In genomic region chr11:76836613-76837291, GRCh38 we compare ENCODE assay signal across 16 cellular contexts. TPM values are rescaled to one million over a fixed set of nuclear protein-coding genes. Genes with fewer than 3 reads are reported as not detected.
DNase-seq lines count a peak whose midpoint lies in the region; ATAC-seq and TF ChIP-seq lines count a peak whose summit lies in the region.
"Had no signal": no experiment of that assay in that cellular context is flagged by ENCODE, and none has a peak within 500 bp of the region (broad histone marks: within the 10 kb centered on the region; RNA-seq: fewer than 3 reads in every experiment).

No MANE protein-coding gene starts in this region.

- H3K36me3 ChIP-seq in A673 (ENCODE audit: insufficient read depth, low read length, poor library complexity, severe bottlenecking) (no peaks in the 10 kb centered on the region), mucosa of rectum (ENCODE audit: control insufficient read depth in 2 of 2, insufficient read depth in 2 of 2, low read length in 2 of 2) (no peaks in the 10 kb centered on the region), vagina (no peaks in the 10 kb centered on the region)
- no peaks in the 10 kb centered on the region for H3K36me3 ChIP-seq in naive thymus-derived CD4-positive, alpha-beta T cell (ENCODE audit: control insufficient read depth in 2 of 3, insufficient read depth in 3 of 3, low read length in 3 of 3)
- H3K36me3 ChIP-seq: BLaER1 treated with 17β-estradiol and CSF1 and Interleukin-3, amounts not matched to agents 10 nM and 100 nM had no signal

- no peaks in the 10 kb centered on the region for H3K36me3 Mint-ChIP-seq in naive thymus-derived CD4-positive, alpha-beta T cell

- peak; percentile 6 for ATAC-seq in esophagus mucosa
- no peak for ATAC-seq in HG02588 (IDR thresholded peaks at IDR 0.05; ENCODE audit: unreplicated experiment)
- ATAC-seq in GM21526 (IDR thresholded peaks at IDR 0.05; ENCODE audit: low FRiP score, unreplicated experiment) = no peak
- ATAC-seq in naive thymus-derived CD4-positive, alpha-beta T cell = no peak
- ATAC-seq: effector memory CD8-positive, alpha-beta T cell had no signal

- H3K4me1 ChIP-seq in A673 (ENCODE audit: insufficient read depth, low read length, poor library complexity, severe bottlenecking) = peaks cover 5% of the 10 kb centered on the region
- peaks cover 15 to 41% of the 10 kb centered on the region in 2 donors for H3K4me1 ChIP-seq in mucosa of rectum (ENCODE audit: control insufficient read depth in 2 of 2, insufficient read depth in 2 of 2, low read length in 2 of 2)
- peaks cover 38% of the 10 kb centered on the region for H3K4me1 ChIP-seq in vagina
- H3K4me1 ChIP-seq in naive thymus-derived CD4-positive, alpha-beta T cell (ENCODE audit: control insufficient read depth in 2 of 2, insufficient read depth in 2 of 2, low read length in 2 of 2) = no peaks in the 10 kb centered on the region

- H3K27ac Mint-ChIP-seq in naive thymus-derived CD4-positive, alpha-beta T cell = no peak overlapping the region
- H3K27ac Mint-ChIP-seq: effector memory CD8-positive, alpha-beta T cell; T-helper 2 cell treated with Interferon-gamma antibody and Interleukin-4, amounts not matched to agents 5 μg/mL and 100 μg/mL, for 36 hours had no signal

- 0 out of 2 replicates have a peak, but pooled peaks have one; percentile 15 for TF ChIP-seq CTCF in A673 (conservative IDR thresholded peaks at IDR 0.05; ENCODE audit: low read depth, low read length)
- no peak for TF ChIP-seq CTCF in vagina (IDR thresholded peaks at IDR 0.05)

- H3K27me3 Mint-ChIP-seq in naive thymus-derived CD4-positive, alpha-beta T cell = peaks cover 4 to 29% (median 27%) of the 10 kb centered on the region in 5 donors

- DNase-seq in A673 (ENCODE audit: low spot score) = no peak
- DNase-seq in HT-29 (ENCODE audit: low spot score) = peak; percentile 20
- DNase-seq in vagina (ENCODE audit: extremely low spot score in 2 of 2) = no peak
- no peak for DNase-seq in naive thymus-derived CD4-positive, alpha-beta T cell
- DNase-seq: activated CD4-positive, alpha-beta T cell treated with anti-CD3 and anti-CD28 coated beads for 48 hours; activated naive CD4-positive, alpha-beta T cell treated with anti-CD3 and anti-CD28 coated beads, Interleukin-2, amount 50 U/mL, for 16 hours; effector memory CD8-positive, alpha-beta T cell; kidney glomerular epithelial cell; NCI-H774; stimulated activated CD4-positive, alpha-beta T cell treated with anti-CD3 and anti-CD28 coated beads, Interleukin-2, amount 100 ng/mL, for 24 hours had no signal

- H3K9me3 Mint-ChIP-seq in naive thymus-derived CD4-positive, alpha-beta T cell = no peaks in the 10 kb centered on the region
- H3K9me3 Mint-ChIP-seq: effector memory CD8-positive, alpha-beta T cell; T-helper 2 cell treated with Interferon-gamma antibody and Interleukin-4, amounts not matched to agents 5 μg/mL and 100 μg/mL, for 36 hours had no signal

- peak overlapping the region in 1 of 2 donors; percentile 22 for H3K9ac ChIP-seq in mucosa of rectum (ENCODE audit: low read depth in 1 of 2, low read length in 2 of 2)
- H3K9ac ChIP-seq: BLaER1 treated with 17β-estradiol and CSF1 and Interleukin-3, amounts not matched to agents 10 nM and 100 nM had no signal

- no peak for TF ChIP-seq POLR2A in vagina (IDR thresholded peaks at IDR 0.05)

- H3K4me1 Mint-ChIP-seq in naive thymus-derived CD4-positive, alpha-beta T cell = no peaks in the 10 kb centered on the region

- H3K27me3 ChIP-seq in A673 (replicated peaks; ENCODE audit: insufficient read depth, low read depth, low read length, poor library complexity) (peaks cover 4% of the 10 kb centered on the region), mucosa of rectum (ENCODE audit: control insufficient read depth in 2 of 2, insufficient read depth in 2 of 2, low read length in 2 of 2) (no peaks in the 10 kb centered on the region), vagina (no peaks in the 10 kb centered on the region)
- H3K27me3 ChIP-seq in naive thymus-derived CD4-positive, alpha-beta T cell (ENCODE audit: control insufficient read depth in 2 of 2, insufficient read depth in 2 of 2, low read length in 2 of 2) = no peaks in the 10 kb centered on the region
- H3K27me3 ChIP-seq: BLaER1 treated with 17β-estradiol and CSF1 and Interleukin-3, amounts not matched to agents 10 nM and 100 nM had no signal

- no peak overlapping the region for H3K27ac ChIP-seq in A673 (ENCODE audit: low read depth, low read length, poor library complexity, severe bottlenecking)
- peak overlapping the region; percentile 41 to 54 for H3K27ac ChIP-seq in mucosa of rectum (ENCODE audit: low read depth in 2 of 2, low read length in 2 of 2)
- no peak overlapping the region for H3K27ac ChIP-seq in vagina
- H3K27ac ChIP-seq in naive thymus-derived CD4-positive, alpha-beta T cell (ENCODE audit: low read depth, low read length) = no peak overlapping the region
- H3K27ac ChIP-seq: BLaER1 treated with 17β-estradiol and CSF1 and Interleukin-3, amounts not matched to agents 10 nM and 100 nM had no signal

- CTCF ChIA-PET in A673 (lab: Charles Lee) = interaction anchor here (0.6 to 1.1 kb wide), 2 partner anchors 83 to 103 kb away, joined by 3 read pairs; no protein-coding TSS in a partner anchor
- CTCF ChIA-PET in naive thymus-derived CD4-positive, alpha-beta T cell (lab: Charles Lee) = no interaction called here

- BruUV-seq in A673 (replicated peaks; lab: Mats Ljungman, UMichigan) = no TSS peak

- no peak overlapping the region for H3K4me3 Mint-ChIP-seq in naive thymus-derived CD4-positive, alpha-beta T cell
- H3K4me3 Mint-ChIP-seq: effector memory CD8-positive, alpha-beta T cell; T-helper 2 cell treated with Interferon-gamma antibody and Interleukin-4, amounts not matched to agents 5 μg/mL and 100 μg/mL, for 36 hours had no signal

- POLR2A ChIA-PET in A673 (lab: Charles Lee; ENCODE audit: low non-redundant PET) = no interaction called here
- POLR2A ChIA-PET in naive thymus-derived CD4-positive, alpha-beta T cell (lab: Charles Lee) = no interaction called here

- H3K4me3 ChIP-seq in A673 (ENCODE audit: low read depth, low read length, poor library complexity, severe bottlenecking) (no peak overlapping the region), mucosa of rectum (ENCODE audit: low read length in 2 of 2) (no peak overlapping the region), vagina (no peak overlapping the region)
- no peak overlapping the region for H3K4me3 ChIP-seq in naive thymus-derived CD4-positive, alpha-beta T cell (ENCODE audit: low read length)
- H3K4me3 ChIP-seq: BLaER1 treated with 17β-estradiol and CSF1 and Interleukin-3, amounts not matched to agents 10 nM and 100 nM had no signal

- intact Hi-C loops in A673 (cut with micrococcal nuclease; ENCODE audit: unreplicated experiment) (no loop called here), vagina (cut with DNase I) (no loop called here)
- intact Hi-C loops in naive thymus-derived CD4-positive, alpha-beta T cell (cut with micrococcal nuclease) = no loop called here

- H3K9me3 ChIP-seq in A673 (ENCODE audit: low read depth, low read length, poor library complexity, severe bottlenecking) = no peaks in the 10 kb centered on the region
- no peaks in the 10 kb centered on the region for H3K9me3 ChIP-seq in mucosa of rectum (ENCODE audit: control insufficient read depth in 2 of 2, low read length in 2 of 2)
- no peaks in the 10 kb centered on the region for H3K9me3 ChIP-seq in vagina
- H3K9me3 ChIP-seq in naive thymus-derived CD4-positive, alpha-beta T cell (ENCODE audit: control insufficient read depth in 2 of 3, low read length in 3 of 3) = no peaks in the 10 kb centered on the region
- H3K9me3 ChIP-seq: BLaER1 treated with 17β-estradiol and CSF1 and Interleukin-3, amounts not matched to agents 10 nM and 100 nM had no signal

RNA-seq across cellular contexts. Expression of gene ACER3, which starts 24.0 kb away (rescaled TPM):
- total RNA-seq in A673 (2021) = 30.2 and 31.0 TPM in 2 replicates
- 7.1 and 13.4 TPM in 2 replicates for total RNA-seq in HT-29 (2014; rRNA removed; shearing (Covaris generic))
- total RNA-seq in esophagus mucosa = 26.0 TPM
- 16.2 TPM for total RNA-seq in vagina
- total RNA-seq in naive thymus-derived CD4-positive, alpha-beta T cell = 10 to 100 TPM in 2 of 5 experiments, 1 to 10 TPM in 3; 4.7 to 15.2 (median 9.0) TPM
- 1 to 10 TPM; 6.0 to 9.7 TPM for polyA plus RNA-seq in naive thymus-derived CD4-positive, alpha-beta T cell

RNA-seq across cellular contexts. Expression of gene TSKU, which starts 53.6 kb away (rescaled TPM):
- total RNA-seq in A673 (2021) = 25.3 and 29.0 TPM in 2 replicates
- 107 and 118 TPM in 2 replicates for total RNA-seq in HT-29 (2014; rRNA removed; shearing (Covaris generic))
- 50.7 TPM for total RNA-seq in esophagus mucosa
- total RNA-seq in vagina = 144 TPM
- 1 to 10 TPM in 1 of 5 experiments, under 1 TPM in 1, not detected in 3; 0.13 to 1.5 TPM for total RNA-seq in naive thymus-derived CD4-positive, alpha-beta T cell
- not detected for polyA plus RNA-seq in naive thymus-derived CD4-positive, alpha-beta T cell

Comparison
In these comparisons a context has a peak if more than half of its experiments do, and no peak if none do; other contexts are left out.
1. H3K27ac ChIP-seq: peak in mucosa of rectum (2 of 2); none in A673 (single experiment), vagina (single experiment) and naive thymus-derived CD4-positive, alpha-beta T cell (single experiment).
2. RNA of gene TSKU, which starts 53.6 kb away (total RNA-seq): 144 TPM in vagina (single experiment), 107 to 118 TPM in HT-29, 50.7 TPM in esophagus mucosa (single experiment) and 25.3 to 29.0 TPM in A673; 0.13 to 1.5 TPM in naive thymus-derived CD4-positive, alpha-beta T cell; every median in the first group is over 10 times any median in the second.